Comparison of ENCODE assay signal across 11 cellular contexts in genomic region chr1:246788895-246789338, GRCh38.
DNase-seq lines count a peak whose midpoint lies in the region; ATAC-seq, FAIRE-seq and TF ChIP-seq lines count a peak whose summit lies in the region.
"Had no signal": no experiment of that assay in that cellular context is flagged by ENCODE, and none has a peak within 500 bp of the region (broad histone marks: within the 10 kb centered on the region; RNA-seq: fewer than 3 reads in every experiment).

No MANE protein-coding gene starts in this region.

- H3K27ac ChIP-seq in BLaER1 (peak overlapping the region; percentile 94), right cardiac atrium (ENCODE audit: low read length) (no peak overlapping the region), PC-3 (ENCODE audit: low read length) (no peak overlapping the region)

- peaks cover 21% of the 10 kb centered on the region; the same call in 1 of the 2 replicates for H3K36me3 ChIP-seq in BLaER1
- H3K36me3 ChIP-seq in PC-3 (ENCODE audit: low read depth, low read length): no peaks in the 10 kb centered on the region
- H3K36me3 ChIP-seq: BE2C, MG63 had no signal

- no peaks in the 10 kb centered on the region for H4K20me1 ChIP-seq in BLaER1
- H4K20me1 ChIP-seq in PC-3 (ENCODE audit: low read length): no peaks in the 10 kb centered on the region

- no peaks in the 10 kb centered on the region for H3K36me3 Mint-ChIP-seq in activated T-helper 1 cell treated with anti-CD3 and anti-CD28 coated beads, Interleukin-12 subunit alpha, Interleukin-12 subunit beta, Interleukin-2, Interleukin-4 antibody, amounts not matched to agents 30 ng/mL and 10 ng/mL and 1 ng/mL, durations not matched to agents 14 hours and 24 hours and 36 hours (ENCODE audit: low read depth)

- H3K4me3 Mint-ChIP-seq in activated T-helper 1 cell treated with anti-CD3 and anti-CD28 coated beads, Interleukin-12 subunit alpha, Interleukin-12 subunit beta, Interleukin-2, Interleukin-4 antibody, amounts not matched to agents 30 ng/mL and 10 ng/mL and 1 ng/mL, durations not matched to agents 14 hours and 24 hours and 36 hours: no peak overlapping the region

- 8% methylated on average over 37 of the region's 37 CpGs for WGBS in right cardiac atrium

- DNase-seq in astrocyte of the hippocampus (ENCODE audit: low read depth, low spot score) (peak; percentile 38), right cardiac atrium (peak in 1 of 3 donors; percentile 64), posterior vena cava (ENCODE audit: low spot score) (peak; percentile 83), HTR-8/SVneo (ENCODE audit: insufficient read length, low spot score) (no peak), PC-3 (no peak), NCI-H1417 (lab: John Stamatoyannopoulos, UW) (no peak)
- no peak for DNase-seq in activated T-helper 1 cell treated with anti-CD3 and anti-CD28 coated beads, Interleukin-12 subunit alpha, Interleukin-12 subunit beta, Interleukin-2, Interleukin-4 antibody, amounts not matched to agents 30 ng/mL and 10 ng/mL and 1 ng/mL, durations not matched to agents 14 hours and 24 hours and 36 hours (ENCODE audit: low spot score)
- DNase-seq: BE2C, MG63, OCI-M1 had no signal

- intact Hi-C loops in right cardiac atrium (cut with DNase I) (no loop called here), posterior vena cava (cut with DNase I) (no loop called here), PC-3 (cut with micrococcal nuclease) (no loop called here)
- intact Hi-C loops in activated T-helper 1 cell treated with anti-CD3 and anti-CD28 coated beads, Interleukin-12 subunit alpha, Interleukin-12 subunit beta, Interleukin-2, Interleukin-4 antibody, amounts not matched to agents 30 ng/mL and 10 ng/mL and 1 ng/mL, durations not matched to agents 14 hours and 24 hours and 36 hours (cut with micrococcal nuclease): no loop called here

- no peaks in the 10 kb centered on the region for H3K27me3 Mint-ChIP-seq in activated T-helper 1 cell treated with anti-CD3 and anti-CD28 coated beads, Interleukin-12 subunit alpha, Interleukin-12 subunit beta, Interleukin-2, Interleukin-4 antibody, amounts not matched to agents 30 ng/mL and 10 ng/mL and 1 ng/mL, durations not matched to agents 14 hours and 24 hours and 36 hours (ENCODE audit: insufficient read depth)

- H3K4me1 ChIP-seq in BLaER1: peaks cover 95% of the 10 kb centered on the region
- no peaks in the 10 kb centered on the region for H3K4me1 ChIP-seq in right cardiac atrium (ENCODE audit: control insufficient read depth, insufficient read depth, low read length)
- no peaks in the 10 kb centered on the region for H3K4me1 ChIP-seq in PC-3 (ENCODE audit: insufficient read depth, low read length)

- H2AFZ ChIP-seq in PC-3 (ENCODE audit: low read length): no peak overlapping the region

- no peaks in the 10 kb centered on the region for H3F3A ChIP-seq in PC-3 (ENCODE audit: low read length, unreplicated experiment)

- H3K4me2 ChIP-seq in BLaER1: peak overlapping the region; percentile 93
- no peak overlapping the region for H3K4me2 ChIP-seq in PC-3 (ENCODE audit: low read length)

- no peaks in the 10 kb centered on the region for H3K79me2 ChIP-seq in PC-3 (ENCODE audit: low read length)

- H3K27ac Mint-ChIP-seq in activated T-helper 1 cell treated with anti-CD3 and anti-CD28 coated beads, Interleukin-12 subunit alpha, Interleukin-12 subunit beta, Interleukin-2, Interleukin-4 antibody, amounts not matched to agents 30 ng/mL and 10 ng/mL and 1 ng/mL, durations not matched to agents 14 hours and 24 hours and 36 hours: no peak overlapping the region

- ATAC-seq in right cardiac atrium (peak; percentile 12 to 27), PC-3 (no peak)

- H3K9me3 Mint-ChIP-seq in activated T-helper 1 cell treated with anti-CD3 and anti-CD28 coated beads, Interleukin-12 subunit alpha, Interleukin-12 subunit beta, Interleukin-2, Interleukin-4 antibody, amounts not matched to agents 30 ng/mL and 10 ng/mL and 1 ng/mL, durations not matched to agents 14 hours and 24 hours and 36 hours: no peaks in the 10 kb centered on the region

- TF ChIP-seq CTCF in PC-3 (conservative IDR thresholded peaks at IDR 0.05; ENCODE audit: low read depth, low read length): no peak

- H3K4me1 Mint-ChIP-seq in activated T-helper 1 cell treated with anti-CD3 and anti-CD28 coated beads, Interleukin-12 subunit alpha, Interleukin-12 subunit beta, Interleukin-2, Interleukin-4 antibody, amounts not matched to agents 30 ng/mL and 10 ng/mL and 1 ng/mL, durations not matched to agents 14 hours and 24 hours and 36 hours (ENCODE audit: low read depth): no peaks in the 10 kb centered on the region

- CTCF ChIA-PET in PC-3 (lab: Charles Lee): no interaction called here

- H3K4me3 ChIP-seq in BLaER1: peak overlapping the region; percentile 60
- peak overlapping the region; percentile 3 for H3K4me3 ChIP-seq in right cardiac atrium (ENCODE audit: low read length)
- H3K4me3 ChIP-seq in PC-3 (ENCODE audit: low read length): no peak overlapping the region
- H3K4me3 ChIP-seq: MG63 had no signal

- H3K9ac ChIP-seq in BLaER1: peak overlapping the region; percentile 83
- no peak overlapping the region for H3K9ac ChIP-seq in PC-3 (ENCODE audit: low read length)

- H3K9me2 ChIP-seq in PC-3 (replicated peaks; ENCODE audit: low read length): no peaks in the 10 kb centered on the region

- no peak for FAIRE-seq in HTR-8/SVneo (lab: Jason Lieb, UNC)

- H3K27me3 ChIP-seq in BLaER1 (no peaks in the 10 kb centered on the region), right cardiac atrium (ENCODE audit: control insufficient read depth, insufficient read depth) (no peaks in the 10 kb centered on the region), PC-3 (ENCODE audit: low read length) (no peaks in the 10 kb centered on the region)
- H3K27me3 ChIP-seq: BE2C, MG63 had no signal

- POLR2A ChIA-PET in PC-3 (lab: Charles Lee; ENCODE audit: unreplicated experiment): no interaction called here

- no TSS peak for BruUV-seq in PC-3 (replicated peaks; lab: Mats Ljungman, UMichigan)

- no peaks in the 10 kb centered on the region for H3K9me3 ChIP-seq in BLaER1
- no peaks in the 10 kb centered on the region for H3K9me3 ChIP-seq in right cardiac atrium (ENCODE audit: control insufficient read depth, low read length)
- 0 out of 2 replicates have a peak, but pooled peaks cover 4% of the 10 kb centered on the region for H3K9me3 ChIP-seq in PC-3 (ENCODE audit: low read length)
- H3K9me3 ChIP-seq: BE2C, MG63 had no signal

Comparison
In these comparisons a context has a peak if more than half of its experiments do, and no peak if none do; other contexts are left out.
1. DNase-seq: peak in astrocyte of the hippocampus (single experiment) and posterior vena cava (single experiment); none in HTR-8/SVneo (single experiment), PC-3 (single experiment), activated T-helper 1 cell treated with anti-CD3 and anti-CD28 coated beads, Interleukin-12 subunit alpha, Interleukin-12 subunit beta, Interleukin-2, Interleukin-4 antibody, amounts not matched to agents 30 ng/mL and 10 ng/mL and 1 ng/mL, durations not matched to agents 14 hours and 24 hours and 36 hours (single experiment) and NCI-H1417 (0 of 3).